1 cellular context compared by ENCODE assay signal in genomic region chr16:66490774-66491715, GRCh38.
TF ChIP-seq lines count a peak whose summit lies in the region.

No MANE protein-coding gene starts in this region.

TF ChIP-seq in K562, 482 proteins besides CTCF, POLR2A, EP300 and RAD21 (continues in another document):
- TF ChIP-seq PBX2 (CRISPR knock-in tag; IDR thresholded peaks at IDR 0.05; ENCODE audit: low read depth) (no peak), PBX2 (tag; conservative IDR thresholded peaks at IDR 0.05; ENCODE audit: low read depth) (peak; percentile 38; the same call in 1 of the 2 replicates), ZNF24 (IDR thresholded peaks at IDR 0.05) (no peak), MTA1 (IDR thresholded peaks at IDR 0.05; ENCODE audit: borderline replicate concordance) (no peak), MTA2 (IDR thresholded peaks at IDR 0.05; ENCODE audit: low read depth) (peak; percentile 63), ZNF512 (tag; IDR thresholded peaks at IDR 0.05) (no peak), PRPF4 (IDR thresholded peaks at IDR 0.05; ENCODE audit: insufficient read depth, low read depth, low read length, poor library complexity, severe bottlenecking) (no peak), MEIS2 (IDR thresholded peaks at IDR 0.05; ENCODE audit: partially characterized antibody) (peak; percentile 78), NCOR1 (IDR thresholded peaks at IDR 0.05) (peak; percentile 44; the same call in 1 of the 2 replicates), GATA2 (CRISPR knock-in tag; IDR thresholded peaks at IDR 0.05) (peak; percentile 36; the same call in 1 of the 2 replicates), ZNF644 (tag; IDR thresholded peaks at IDR 0.05; ENCODE audit: low read depth) (no peak), TAF15 (IDR thresholded peaks at IDR 0.05; ENCODE audit: low read depth, low read length) (no peak), PML (IDR thresholded peaks at IDR 0.05; ENCODE audit: low read length) (no peak; the same call in 1 of the 2 replicates), CBFA2T3 (IDR thresholded peaks at IDR 0.05) (peak; percentile 85), ZBTB11 (CRISPR knock-in tag; IDR thresholded peaks at IDR 0.05) (0 out of 6 replicates have a peak, but pooled peaks of 1 of the 3 experiments have one; percentile 38), TAL1 (IDR thresholded peaks at IDR 0.05) (peak; percentile 71), CBFA2T2 (conservative IDR thresholded peaks at IDR 0.05) (peak; percentile 64), ARID1B (IDR thresholded peaks at IDR 0.05) (peak; percentile 70), PKNOX1 (IDR thresholded peaks at IDR 0.05) (peak; percentile 80), TCF7L2 (IDR thresholded peaks at IDR 0.05; ENCODE audit: low read depth, low read length) (no peak), PHF21A (IDR thresholded peaks at IDR 0.05; ENCODE audit: borderline replicate concordance, low read depth) (peak; percentile 46; the same call in 1 of the 2 replicates), HNRNPH1 (optimal IDR thresholded peaks at IDR 0.05; ENCODE audit: low read depth, low read length) (no peak), CREM (IDR thresholded peaks at IDR 0.05; ENCODE audit: low read depth) (0 out of 2 replicates have a peak, but pooled peaks have one; percentile 11), HDAC1 (IDR thresholded peaks at IDR 0.05) (peak in 1 of 2 experiments; percentile 93; a peak in 2 of 4 replicates), ZNF408 (CRISPR knock-in tag; IDR thresholded peaks at IDR 0.05; ENCODE audit: low read depth) (no peak), TEAD4 (IDR thresholded peaks at IDR 0.05; ENCODE audit: low read length) (peak; percentile 75), TEAD4 (CRISPR knock-in tag; IDR thresholded peaks at IDR 0.05; ENCODE audit: borderline replicate concordance) (no peak), HLTF (IDR thresholded peaks at IDR 0.05) (no peak), ZNF184 (CRISPR knock-in tag; IDR thresholded peaks at IDR 0.05) (no peak), ETV6 (IDR thresholded peaks at IDR 0.05; ENCODE audit: borderline replicate concordance in 1 of 2, low read depth in 2 of 2, low read length in 1 of 2) (no peak), ETV6 (CRISPR knock-in tag; IDR thresholded peaks at IDR 0.05; ENCODE audit: borderline replicate concordance) (no peak), ZC3H8 (IDR thresholded peaks at IDR 0.05) (no peak), DDX20 (tag; IDR thresholded peaks at IDR 0.05; ENCODE audit: low read depth) (no peak), SPI1 (IDR thresholded peaks at IDR 0.05; ENCODE audit: borderline replicate concordance, low read depth, low read length) (no peak), KLF6 (CRISPR knock-in tag; IDR thresholded peaks at IDR 0.05; ENCODE audit: borderline replicate concordance) (no peak), SMAD3 (CRISPR knock-in tag; conservative IDR thresholded peaks at IDR 0.05) (no peak), KDM1A (IDR thresholded peaks at IDR 0.05) (peak; percentile 97 to 98), POLR2AphosphoS5 (IDR thresholded peaks at IDR 0.05; ENCODE audit: control insufficient read depth, insufficient read depth, low read depth, low read length) (peak; percentile 17; the same call in 1 of the 2 replicates), POLR2H (tag; IDR thresholded peaks at IDR 0.05; ENCODE audit: low read depth) (no peak), ZBTB5 (IDR thresholded peaks at IDR 0.05) (no peak), RCOR1 (IDR thresholded peaks at IDR 0.05; ENCODE audit: borderline replicate concordance in 1 of 2, low read depth in 2 of 2, low read length in 2 of 2) (peak; percentile 94 to 100), HDAC2 (IDR thresholded peaks at IDR 0.05) (peak; percentile 96), CHD2 (IDR thresholded peaks at IDR 0.05; ENCODE audit: low read depth, low read length) (no peak), ZNF143 (CRISPR knock-in tag; IDR thresholded peaks at IDR 0.05) (no peak), ZSCAN32 (CRISPR knock-in tag; IDR thresholded peaks at IDR 0.05) (no peak), NFYB (IDR thresholded peaks at IDR 0.05; ENCODE audit: extremely low read depth, insufficient read length) (no peak), ZNF707 (CRISPR knock-in tag; conservative IDR thresholded peaks at IDR 0.05) (no peak), ZNF277 (CRISPR knock-in tag; IDR thresholded peaks at IDR 0.05; ENCODE audit: borderline replicate concordance) (no peak), TBL1XR1 (IDR thresholded peaks at IDR 0.05; ENCODE audit: low read length in 2 of 2) (no peak), SMC3 (conservative IDR thresholded peaks at IDR 0.05; ENCODE audit: insufficient read depth, low read depth, low read length) (no peak), MAFG (tag; conservative IDR thresholded peaks at IDR 0.05) (no peak), ZNF583 (CRISPR knock-in tag; IDR thresholded peaks at IDR 0.05) (no peak), ZNF589 (CRISPR knock-in tag; IDR thresholded peaks at IDR 0.05; ENCODE audit: low read depth) (0 out of 2 replicates have a peak, but pooled peaks have one; percentile 41), POLR3A (IDR thresholded peaks at IDR 0.05; ENCODE audit: borderline replicate concordance, extremely low read depth, insufficient read depth, insufficient read length) (no peak), TGIF2 (CRISPR knock-in tag; IDR thresholded peaks at IDR 0.05) (no peak), NR0B1 (IDR thresholded peaks at IDR 0.05; ENCODE audit: partially characterized antibody) (no peak), PYGO2 (tag; IDR thresholded peaks at IDR 0.05) (no peak), ZNF449 (CRISPR knock-in tag; IDR thresholded peaks at IDR 0.05) (no peak), MCM2 (IDR thresholded peaks at IDR 0.05; ENCODE audit: low read depth) (no peak), ATF2 (CRISPR knock-in tag; IDR thresholded peaks at IDR 0.05) (no peak)
